9 cellular contexts compared by ENCODE assay signal in the genomic region with DNA sequence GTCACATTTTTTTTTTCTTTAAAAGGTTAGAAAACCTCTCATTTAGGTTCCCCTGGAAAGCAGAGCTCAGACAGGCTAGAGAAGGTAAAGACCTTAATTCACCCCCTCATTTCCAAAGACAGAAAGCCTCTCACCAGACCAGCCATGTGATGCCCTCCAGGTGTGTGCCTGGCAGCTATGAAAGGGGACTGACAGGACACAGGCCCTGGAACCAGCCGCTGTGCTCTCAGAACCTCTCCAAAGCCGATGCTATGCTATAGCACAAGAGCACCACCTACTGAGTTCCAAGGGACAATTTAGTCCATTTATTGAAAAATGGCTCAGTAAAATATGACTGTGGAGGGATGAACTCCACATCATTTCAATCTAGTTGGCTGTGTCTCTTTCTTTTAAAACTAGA. TPM values are rescaled to one million over a fixed set of nuclear protein-coding genes. Genes with fewer than 3 reads are reported as not detected.
A peak's percentile ranks its signal among the peaks of the same experiment; 100 is the strongest.
DNase-seq lines count a peak whose midpoint lies in the region; ATAC-seq, FAIRE-seq and TF ChIP-seq lines count a peak whose summit lies in the region.
"Had no signal": no experiment of that assay in that cellular context is flagged by ENCODE, and none has a peak within 500 bp of the region (broad histone marks: within the 10 kb centered on the region; RNA-seq: fewer than 3 reads in every experiment).

No MANE protein-coding gene starts in this region.

- H3K27ac ChIP-seq in keratinocyte (ENCODE audit: control insufficient read depth, insufficient read depth, low read length) = no peak overlapping the region
- no peak overlapping the region for H3K27ac ChIP-seq in CD4-positive, alpha-beta memory T cell (ENCODE audit: low read depth, low read length)
- H3K27ac ChIP-seq: BLaER1 treated with 17β-estradiol and CSF1 and Interleukin-3, amounts not matched to agents 10 nM and 100 nM had no signal

- H3K9me1 ChIP-seq in keratinocyte (ENCODE audit: control insufficient read depth, extremely low read depth, insufficient read depth, low read length) = no peaks in the 10 kb centered on the region

- no peak overlapping the region for H3K4me2 ChIP-seq in keratinocyte (ENCODE audit: control insufficient read depth, extremely low read depth, insufficient read depth, low read depth, low read length)

- no peak for ATAC-seq in HG02840 (IDR thresholded peaks at IDR 0.05; ENCODE audit: low FRiP score, unreplicated experiment)
- ATAC-seq in HG02798 (IDR thresholded peaks at IDR 0.05; ENCODE audit: poor library complexity, unreplicated experiment) = no peak

- H3K79me2 ChIP-seq in keratinocyte (ENCODE audit: control insufficient read depth, insufficient read depth, low read length) = no peaks in the 10 kb centered on the region

- H4K20me1 ChIP-seq in keratinocyte (ENCODE audit: control insufficient read depth, extremely low read depth, insufficient read depth, low read length) = no peaks in the 10 kb centered on the region
- H4K20me1 ChIP-seq: BLaER1 treated with 17β-estradiol and CSF1 and Interleukin-3, amounts not matched to agents 10 nM and 100 nM had no signal

- CTCF ChIA-PET in CD4-positive, alpha-beta memory T cell (lab: Charles Lee; ENCODE audit: partially characterized antibody) = no interaction called here

- TF ChIP-seq CTCF in keratinocyte (optimal IDR thresholded peaks at IDR 0.05 in 1 of 3, IDR thresholded peaks at IDR 0.05 in 1 of 3, conservative IDR thresholded peaks at IDR 0.05 in 1 of 3; ENCODE audit: extremely low read depth in 1 of 3, insufficient read depth in 2 of 3, low read length in 3 of 3) = peak; percentile 24 to 52 (median 45)

- intact Hi-C loops in CD4-positive, alpha-beta memory T cell (cut with micrococcal nuclease) = loop anchor here (10.0 kb wide), 1 partner anchor 796 kb away; no protein-coding TSS in a partner anchor

- DNase-seq in SIG-M5 treated with dmso at 0.1 percent for 504 hours (lab: John Stamatoyannopoulos, UW; ENCODE audit: unreplicated experiment) = peak; percentile 23
- DNase-seq in SIG-M5 (lab: John Stamatoyannopoulos, UW) = no peak
- peak; percentile 4 for DNase-seq in NCI-H1694 (lab: John Stamatoyannopoulos, UW)
- peak; percentile 67 for DNase-seq in adipocyte (ENCODE audit: low read depth)
- DNase-seq in keratinocyte (ENCODE audit: low read depth, low spot score) = no peak
- no peak for DNase-seq in CD4-positive, alpha-beta memory T cell

- no peak for FAIRE-seq in keratinocyte (lab: Jason Lieb, UNC)

- H3K9me3 Mint-ChIP-seq in CD4-positive, alpha-beta memory T cell = no peaks in the 10 kb centered on the region

- H3K27me3 ChIP-seq in adipocyte (replicated peaks; ENCODE audit: control insufficient read depth, insufficient read depth, low read length) (no peaks in the 10 kb centered on the region), keratinocyte (ENCODE audit: control insufficient read depth, extremely low read depth, insufficient read depth, low read length) (no peaks in the 10 kb centered on the region)
- H3K27me3 ChIP-seq in CD4-positive, alpha-beta memory T cell (ENCODE audit: insufficient read depth, low read length) = no peaks in the 10 kb centered on the region
- H3K27me3 ChIP-seq: BLaER1 treated with 17β-estradiol and CSF1 and Interleukin-3, amounts not matched to agents 10 nM and 100 nM had no signal

- H3K27me3 Mint-ChIP-seq in CD4-positive, alpha-beta memory T cell = no peaks in the 10 kb centered on the region

- H3K36me3 ChIP-seq in adipocyte (ENCODE audit: control insufficient read depth, insufficient read depth, low read length, severe bottlenecking) (no peaks in the 10 kb centered on the region), keratinocyte (ENCODE audit: control insufficient read depth in 2 of 2, extremely low read depth in 1 of 2, insufficient read depth in 2 of 2, low read length in 2 of 2) (no peaks in the 10 kb centered on the region)
- H3K36me3 ChIP-seq in CD4-positive, alpha-beta memory T cell (ENCODE audit: insufficient read depth, low read length) = no peaks in the 10 kb centered on the region
- H3K36me3 ChIP-seq: BLaER1 treated with 17β-estradiol and CSF1 and Interleukin-3, amounts not matched to agents 10 nM and 100 nM had no signal

- POLR2A ChIA-PET in CD4-positive, alpha-beta memory T cell (lab: Charles Lee; ENCODE audit: partially characterized antibody) = no interaction called here

- no peak overlapping the region for H2AFZ ChIP-seq in keratinocyte (ENCODE audit: control insufficient read depth, low read length)

- no peak overlapping the region for H3K9ac ChIP-seq in adipocyte (ENCODE audit: low read length)
- H3K9ac ChIP-seq in keratinocyte (ENCODE audit: control insufficient read depth, extremely low read depth, insufficient read depth, low read length) = no peak overlapping the region
- H3K9ac ChIP-seq: BLaER1 treated with 17β-estradiol and CSF1 and Interleukin-3, amounts not matched to agents 10 nM and 100 nM had no signal

- H3K4me3 Mint-ChIP-seq in CD4-positive, alpha-beta memory T cell = no peak overlapping the region

- no peaks in the 10 kb centered on the region for H3K9me3 ChIP-seq in adipocyte (ENCODE audit: control insufficient read depth, low read length)
- H3K9me3 ChIP-seq in keratinocyte (ENCODE audit: control insufficient read depth, low read depth, low read length) = no peaks in the 10 kb centered on the region
- no peaks in the 10 kb centered on the region for H3K9me3 ChIP-seq in CD4-positive, alpha-beta memory T cell (ENCODE audit: control insufficient read depth in 1 of 2, low read length in 2 of 2)

- no peaks in the 10 kb centered on the region for H3K36me3 Mint-ChIP-seq in CD4-positive, alpha-beta memory T cell

- H3K4me3 ChIP-seq in adipocyte (ENCODE audit: low read length) (no peak overlapping the region), keratinocyte (ENCODE audit: control insufficient read depth in 2 of 3, extremely low read depth in 1 of 3, insufficient read depth in 2 of 3, low read depth in 1 of 3, low read length in 3 of 3) (no peak overlapping the region)
- no peak overlapping the region for H3K4me3 ChIP-seq in CD4-positive, alpha-beta memory T cell (ENCODE audit: low read length in 2 of 2)
- H3K4me3 ChIP-seq: BLaER1 treated with 17β-estradiol and CSF1 and Interleukin-3, amounts not matched to agents 10 nM and 100 nM had no signal

- H3K4me1 Mint-ChIP-seq in CD4-positive, alpha-beta memory T cell = peaks cover 0 to 9% (median 6%) of the 10 kb centered on the region in 4 donors

- H3K4me1 ChIP-seq in adipocyte (ENCODE audit: control insufficient read depth, insufficient read depth, low read length) (peaks cover 2% of the 10 kb centered on the region), keratinocyte (ENCODE audit: control insufficient read depth, extremely low read depth, insufficient read depth, low read length) (no peaks in the 10 kb centered on the region)
- no peaks in the 10 kb centered on the region for H3K4me1 ChIP-seq in CD4-positive, alpha-beta memory T cell (ENCODE audit: insufficient read depth, low read length)

- dilution Hi-C loops in keratinocyte (cut with MboI; ENCODE audit: extremely low pct_ligation_motif_present, low sequenced_read_pairs) = no loop called here

- no peak overlapping the region for H3K27ac Mint-ChIP-seq in CD4-positive, alpha-beta memory T cell

RNA-seq across cellular contexts. Expression of a gene that starts 48.8 kb away (rescaled TPM):
- polyA plus RNA-seq in keratinocyte = 4.8 to 8.3 TPM (median 8.1 TPM) in 3 replicates
- polyA plus RNA-seq in keratinocyte (2011; ENCODE audit: low read depth) = 3.7 TPM
- polyA plus RNA-seq in keratinocyte (2011; cell fraction: cytosol; rRNA removed) = 3.7 and 7.0 TPM in 2 replicates
- 5.7 and 6.4 TPM in 2 replicates for polyA plus RNA-seq in keratinocyte (2011; cell fraction: nucleus; rRNA removed)
- polyA plus RNA-seq in keratinocyte (2012; ENCODE audit: low replicate concordance) = 3.7 and 6.1 TPM in 2 replicates
- polyA minus RNA-seq in keratinocyte = 7.7 to 11.1 TPM (median 10.3 TPM) in 3 replicates
- 5.0 TPM for polyA minus RNA-seq in keratinocyte (2011; cell fraction: cytosol; rRNA and poly(A)+ RNA removed)
- polyA minus RNA-seq in keratinocyte (2011; cell fraction: nucleus; rRNA and poly(A)+ RNA removed) = 6.0 and 11.2 TPM in 2 replicates
- 1 to 10 TPM; 4.4 to 4.9 TPM for total RNA-seq in CD4-positive, alpha-beta memory T cell
- 1 to 10 TPM in 1 of 2 donors, under 1 TPM in 1; 0.77 to 2.8 TPM for polyA plus RNA-seq in CD4-positive, alpha-beta memory T cell

Comparison
In these comparisons a context has a peak if more than half of its experiments do, and no peak if none do; other contexts are left out.
1. DNase-seq: peak in SIG-M5 treated with dmso at 0.1 percent for 504 hours (single experiment), NCI-H1694 (single experiment) and adipocyte (single experiment); none in SIG-M5 (single experiment), keratinocyte (single experiment) and CD4-positive, alpha-beta memory T cell (0 of 5).